Comparison of ENCODE assay signal across 2 cellular contexts in genomic region chr5:149552761-149553160, GRCh38.
TF ChIP-seq lines count a peak whose summit lies in the region.

No MANE protein-coding gene starts in this region.

TF ChIP-seq in SK-N-SH, 30 proteins besides CTCF, POLR2A, EP300 and RAD21 (continued from another document):
- TF ChIP-seq PBX3 (IDR thresholded peaks at IDR 0.05) (no peak), RXRA (IDR thresholded peaks at IDR 0.05; ENCODE audit: borderline replicate concordance, low read depth) (no peak), TAF1 (IDR thresholded peaks at IDR 0.05; ENCODE audit: borderline replicate concordance, low read depth, low read length) (no peak), GATA2 (CRISPR knock-in tag; IDR thresholded peaks at IDR 0.05) (no peak), NFIC (IDR thresholded peaks at IDR 0.05; ENCODE audit: borderline replicate concordance) (no peak), FOXM1 (IDR thresholded peaks at IDR 0.05; ENCODE audit: low read depth) (no peak), POLR2AphosphoS5 (IDR thresholded peaks at IDR 0.05; ENCODE audit: low read depth, low read length) (no peak), GABPA (IDR thresholded peaks at IDR 0.05; ENCODE audit: low read depth) (no peak), FOXJ3 (CRISPR knock-in tag; IDR thresholded peaks at IDR 0.05) (no peak), RFX5 (IDR thresholded peaks at IDR 0.05; ENCODE audit: low read length) (no peak), SMC3 (IDR thresholded peaks at IDR 0.05; ENCODE audit: low read depth, low read length) (no peak), FOSL2 (IDR thresholded peaks at IDR 0.05; ENCODE audit: borderline replicate concordance, low read depth) (no peak), TCF12 (IDR thresholded peaks at IDR 0.05) (no peak)
- TF ChIP-seq, protein P1, sequence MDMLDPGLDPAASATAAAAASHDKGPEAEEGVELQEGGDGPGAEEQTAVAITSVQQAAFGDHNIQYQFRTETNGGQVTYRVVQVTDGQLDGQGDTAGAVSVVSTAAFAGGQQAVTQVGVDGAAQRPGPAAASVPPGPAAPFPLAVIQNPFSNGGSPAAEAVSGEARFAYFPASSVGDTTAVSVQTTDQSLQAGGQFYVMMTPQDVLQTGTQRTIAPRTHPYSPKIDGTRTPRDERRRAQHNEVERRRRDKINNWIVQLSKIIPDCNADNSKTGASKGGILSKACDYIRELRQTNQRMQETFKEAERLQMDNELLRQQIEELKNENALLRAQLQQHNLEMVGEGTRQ (IDR thresholded peaks at IDR 0.05; ENCODE audit: borderline replicate concordance, low read depth, low read length): no peak

TF ChIP-seq in SK-N-SH treated with all-trans-retinoic acid at 6 μM for 48 hours, 23 proteins besides CTCF, POLR2A, EP300 and RAD21 (continued from another document):
- TF ChIP-seq PPARA (CRISPR knock-in tag; IDR thresholded peaks at IDR 0.05; ENCODE audit: borderline replicate concordance) (no peak), POU6F1 (CRISPR knock-in tag; IDR thresholded peaks at IDR 0.05; ENCODE audit: borderline replicate concordance, low read depth) (no peak), GLIS3 (CRISPR knock-in tag; IDR thresholded peaks at IDR 0.05) (no peak), ZFP30 (CRISPR knock-in tag; IDR thresholded peaks at IDR 0.05) (no peak), ZNF70 (CRISPR knock-in tag; IDR thresholded peaks at IDR 0.05) (no peak)
- TF ChIP-seq, protein P2, sequence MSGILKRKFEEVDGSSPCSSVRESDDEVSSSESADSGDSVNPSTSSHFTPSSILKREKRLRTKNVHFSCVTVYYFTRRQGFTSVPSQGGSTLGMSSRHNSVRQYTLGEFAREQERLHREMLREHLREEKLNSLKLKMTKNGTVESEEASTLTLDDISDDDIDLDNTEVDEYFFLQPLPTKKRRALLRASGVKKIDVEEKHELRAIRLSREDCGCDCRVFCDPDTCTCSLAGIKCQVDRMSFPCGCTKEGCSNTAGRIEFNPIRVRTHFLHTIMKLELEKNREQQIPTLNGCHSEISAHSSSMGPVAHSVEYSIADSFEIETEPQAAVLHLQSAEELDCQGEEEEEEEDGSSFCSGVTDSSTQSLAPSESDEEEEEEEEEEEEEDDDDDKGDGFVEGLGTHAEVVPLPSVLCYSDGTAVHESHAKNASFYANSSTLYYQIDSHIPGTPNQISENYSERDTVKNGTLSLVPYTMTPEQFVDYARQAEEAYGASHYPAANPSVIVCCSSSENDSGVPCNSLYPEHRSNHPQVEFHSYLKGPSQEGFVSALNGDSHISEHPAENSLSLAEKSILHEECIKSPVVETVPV (CRISPR knock-in tag; IDR thresholded peaks at IDR 0.05): no peak
